18 cellular contexts compared by ENCODE assay signal in the genomic region with DNA sequence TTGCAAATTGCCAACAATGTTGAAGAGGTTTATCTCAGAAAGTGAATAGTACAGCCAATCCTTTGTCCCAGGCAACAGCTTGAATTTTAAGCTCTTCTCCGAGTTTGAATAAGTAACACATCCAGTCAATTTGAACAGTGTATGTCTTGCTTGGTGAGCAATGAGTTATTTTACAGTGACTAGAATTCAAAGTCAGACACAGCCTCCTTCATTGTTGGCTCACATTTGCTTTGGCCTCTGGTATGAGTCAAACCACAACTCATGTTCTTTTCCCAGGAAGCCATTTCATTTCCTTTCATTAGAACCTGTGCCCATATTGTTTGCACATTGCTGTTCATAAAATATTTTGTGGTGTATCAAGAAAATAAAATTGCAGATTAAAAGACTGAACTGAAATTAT.
DNase-seq lines count a peak whose midpoint lies in the region; ATAC-seq and TF ChIP-seq lines count a peak whose summit lies in the region.
"Had no signal": no experiment of that assay in that cellular context is flagged by ENCODE, and none has a peak within 500 bp of the region (broad histone marks: within the 10 kb centered on the region; RNA-seq: fewer than 3 reads in every experiment).

No MANE protein-coding gene starts in this region.

- H3K27me3 ChIP-seq in GM23248 (replicated peaks; ENCODE audit: insufficient read depth) (no peaks in the 10 kb centered on the region), SJSA1 (replicated peaks) (no peaks in the 10 kb centered on the region), osteoblast (ENCODE audit: insufficient read depth, low read length) (no peaks in the 10 kb centered on the region), testis (no peaks in the 10 kb centered on the region)
- H3K27me3 ChIP-seq: BLaER1, heart right ventricle, vagina had no signal

- H3K4me3 ChIP-seq in GM23248, result no peak overlapping the region
- H3K4me3 ChIP-seq in SJSA1, result no peak overlapping the region
- H3K4me3 ChIP-seq in fibroblast of mammary gland (ENCODE audit: control insufficient read depth, low read depth, low read length), result no peak overlapping the region
- no peak overlapping the region for H3K4me3 ChIP-seq in osteoblast (ENCODE audit: insufficient read depth, low read length)
- H3K4me3 ChIP-seq in testis, result no peak overlapping the region
- H3K4me3 ChIP-seq: BLaER1, heart right ventricle, vagina had no signal

- no peak overlapping the region for H3K27ac ChIP-seq in GM23248
- peak overlapping the region; percentile 20 for H3K27ac ChIP-seq in SJSA1
- no peak overlapping the region for H3K27ac ChIP-seq in osteoblast (ENCODE audit: low read depth, low read length)
- no peak overlapping the region for H3K27ac ChIP-seq in testis
- H3K27ac ChIP-seq: BLaER1, heart right ventricle, vagina had no signal

- in situ Hi-C loops in GM23248 (cut with MboI), result no loop called here

- peaks cover 8% of the 10 kb centered on the region; the same call in 1 of the 2 replicates for H3F3A ChIP-seq in GM23248 (ENCODE audit: insufficient read depth)

- H3K36me3 ChIP-seq in GM23248 (ENCODE audit: low read depth), result no peaks in the 10 kb centered on the region
- H3K36me3 ChIP-seq in SJSA1, result no peaks in the 10 kb centered on the region
- H3K36me3 ChIP-seq in osteoblast (ENCODE audit: insufficient read depth, low read length), result no peaks in the 10 kb centered on the region
- H3K36me3 ChIP-seq in testis (ENCODE audit: low read depth, missing control alignments), result no peaks in the 10 kb centered on the region
- H3K36me3 ChIP-seq: BLaER1, heart right ventricle, vagina had no signal

- no peak for ATAC-seq in GM18511 (IDR thresholded peaks at IDR 0.05; ENCODE audit: unreplicated experiment)
- ATAC-seq in GM19328 (IDR thresholded peaks at IDR 0.05; ENCODE audit: unreplicated experiment), result no peak
- ATAC-seq: activated T-cell treated with anti-CD3 and anti-CD28 coated beads, Interleukin-2, amount 50 U/mL, for 72 hours; heart right ventricle; left lobe of liver; right cardiac atrium had no signal

- intact Hi-C loops in testis (cut with DNase I; ENCODE audit: low total_unique reads), result no loop called here

- no peak overlapping the region for H3K9ac ChIP-seq in GM23248
- H3K9ac ChIP-seq: BLaER1 had no signal

- H2AFZ ChIP-seq in GM23248 (no peak overlapping the region), osteoblast (ENCODE audit: low read length) (no peak overlapping the region)

- H3K79me2 ChIP-seq in GM23248 (ENCODE audit: insufficient read depth), result no peaks in the 10 kb centered on the region
- H3K79me2 ChIP-seq in osteoblast (ENCODE audit: insufficient read depth, low read length), result no peaks in the 10 kb centered on the region

- H3K4me1 ChIP-seq in GM23248 (ENCODE audit: insufficient read depth) (peaks cover 8% of the 10 kb centered on the region; the same call in 1 of the 2 replicates), SJSA1 (replicated peaks) (peaks cover 16% of the 10 kb centered on the region), osteoblast (ENCODE audit: insufficient read depth, low read length) (peaks cover 7% of the 10 kb centered on the region), testis (no peaks in the 10 kb centered on the region)
- H3K4me1 ChIP-seq: BLaER1, vagina had no signal

- H4K20me1 ChIP-seq in GM23248 (ENCODE audit: insufficient read depth), result no peaks in the 10 kb centered on the region
- no peaks in the 10 kb centered on the region for H4K20me1 ChIP-seq in osteoblast (ENCODE audit: insufficient read depth, low read length)
- H4K20me1 ChIP-seq: BLaER1 had no signal

- TF ChIP-seq CTCF in fibroblast of mammary gland (conservative IDR thresholded peaks at IDR 0.05; ENCODE audit: control insufficient read depth, insufficient read depth, low read depth, low read length) (no peak), osteoblast (IDR thresholded peaks at IDR 0.05; ENCODE audit: extremely low read depth, low read depth, low read length) (no peak), testis (IDR thresholded peaks at IDR 0.05) (no peak)

- no peaks in the 10 kb centered on the region for H3K9me3 ChIP-seq in GM23248 (ENCODE audit: low read depth)
- H3K9me3 ChIP-seq in SJSA1 (replicated peaks), result no peaks in the 10 kb centered on the region
- H3K9me3 ChIP-seq in osteoblast (ENCODE audit: low read depth, low read length), result no peaks in the 10 kb centered on the region
- H3K9me3 ChIP-seq in testis, result no peaks in the 10 kb centered on the region
- H3K9me3 ChIP-seq: BLaER1, vagina had no signal

- 3 to 5% methylated on average over 1 of the region's 1 CpG for WGBS in GM23248 (ENCODE audit: low coverage in 1 of 2, low lambda C conversion rate in 2 of 2, missing lambda C conversion rate in 2 of 2), 2 experiments
- 70 to 75% methylated on average over 1 of the region's 1 CpG for WGBS in testis, 2 donors

- peak; percentile 45 for DNase-seq in GM23248
- DNase-seq in SJSA1 (ENCODE audit: low read depth in 1 of 2, low spot score in 2 of 2), result peak in 1 of 2 experiments; percentile 22
- DNase-seq in fibroblast of mammary gland (ENCODE audit: low read depth), result peak; percentile 84
- DNase-seq in osteoblast (ENCODE audit: insufficient read length, low spot score, missing footprints), result peak; percentile 58
- no peak for DNase-seq in NCI-H128 (lab: John Stamatoyannopoulos, UW; ENCODE audit: unreplicated experiment)
- no peak for DNase-seq in testis
- DNase-seq: activated CD4-positive, alpha-beta T cell treated with anti-CD3 and anti-CD28 coated beads, Interleukin-2, amount 10 ng/mL, durations not matched to agents 7 days and 5 days; activated T-cell treated with anti-CD3 and anti-CD28 coated beads, Interleukin-2, amount 50 U/mL, for 72 hours; amygdala; heart right ventricle; NCI-H1436; right cardiac atrium; stimulated activated naive CD4-positive, alpha-beta T cell treated with Interleukin-2 at 50 U/mL for 16 hours had no signal

- TF ChIP-seq POLR2A in testis (IDR thresholded peaks at IDR 0.05), result no peak

- no peaks in the 10 kb centered on the region for H3K9me2 ChIP-seq in GM23248 (ENCODE audit: insufficient read depth)

- H3K4me2 ChIP-seq in GM23248 (ENCODE audit: unreplicated experiment), result no peak overlapping the region
- no peak overlapping the region for H3K4me2 ChIP-seq in osteoblast (ENCODE audit: insufficient read depth, low read length)
- H3K4me2 ChIP-seq: BLaER1 had no signal

Comparison
In these comparisons a context has a peak if more than half of its experiments do, and no peak if none do; other contexts are left out.
1. DNase-seq: peak in GM23248 (single experiment), fibroblast of mammary gland (single experiment) and osteoblast (single experiment); none in NCI-H128 (single experiment) and testis (single experiment).